19 cellular contexts compared by ENCODE assay signal in genomic region chr7:108291135-108291508, GRCh38.
DNase-seq lines count a peak whose midpoint lies in the region; ATAC-seq and TF ChIP-seq lines count a peak whose summit lies in the region.
"Had no signal": no experiment of that assay in that cellular context is flagged by ENCODE, and none has a peak within 500 bp of the region (broad histone marks: within the 10 kb centered on the region; RNA-seq: fewer than 3 reads in every experiment).

No MANE protein-coding gene starts in this region.

- H3K9ac ChIP-seq in smooth muscle cell (ENCODE audit: low read depth), result no peak overlapping the region
- H3K9ac ChIP-seq: BLaER1 had no signal

- H3K4me2 ChIP-seq in GM23338, result no peak overlapping the region
- H3K4me2 ChIP-seq in smooth muscle cell, result peak overlapping the region; percentile 56
- H3K4me2 ChIP-seq: BLaER1 had no signal

- H3K9me2 ChIP-seq in GM23338 (ENCODE audit: insufficient read depth), result no peaks in the 10 kb centered on the region

- no peak for DNase-seq in GM23338 (ENCODE audit: low spot score)
- no peak for DNase-seq in adrenal gland
- no peak for DNase-seq in glutamatergic neuron
- no peak for DNase-seq in smooth muscle cell (lab: John Stamatoyannopoulos, UW; ENCODE audit: unreplicated experiment)
- DNase-seq in HFFc6, result no peak
- no peak for DNase-seq in COLO829 (ENCODE audit: low spot score)
- no peak for DNase-seq in progenitor cell of endocrine pancreas (ENCODE audit: low spot score, unreplicated experiment)
- DNase-seq: CD8-positive, alpha-beta T cell; DND-41; MG63; NCI-H1092; NCI-H187 treated with DMSO at 0.1 percent for 48 hours; NCI-H2171; NCI-H446 treated with DMSO at 0.1 percent for 48 hours; NK-92 treated with Interleukin-12 subunit alpha and Interleukin-12 subunit beta, amount 100 ng/mL, for 24 hours; RPMI8226; SIG-M5 had no signal

- no peaks in the 10 kb centered on the region for H3K79me2 ChIP-seq in GM23338 (replicated peaks; ENCODE audit: insufficient read depth)
- no peaks in the 10 kb centered on the region for H3K79me2 ChIP-seq in smooth muscle cell (ENCODE audit: low read depth)

- 0 out of 2 replicates have a peak overlapping the region, but pooled peaks have one; percentile 58 for H3K27ac Mint-ChIP-seq in GM23338
- H3K27ac Mint-ChIP-seq in glutamatergic neuron (ENCODE audit: unreplicated experiment), result no peak overlapping the region
- H3K27ac Mint-ChIP-seq in HFFc6, result no peak overlapping the region
- H3K27ac Mint-ChIP-seq in progenitor cell of endocrine pancreas, result no peak overlapping the region
- H3K27ac Mint-ChIP-seq: CD8-positive, alpha-beta T cell had no signal

- TF ChIP-seq POLR2A in adrenal gland (IDR thresholded peaks at IDR 0.05), result no peak

- peaks cover 1% of the 10 kb centered on the region for H3K27me3 Mint-ChIP-seq in GM23338 (ENCODE audit: insufficient read depth, low read depth, poor library complexity)
- H3K27me3 Mint-ChIP-seq in glutamatergic neuron (ENCODE audit: unreplicated experiment), result no peaks in the 10 kb centered on the region
- H3K27me3 Mint-ChIP-seq in HFFc6 (ENCODE audit: insufficient read depth), result peaks cover 11% of the 10 kb centered on the region
- no peaks in the 10 kb centered on the region for H3K27me3 Mint-ChIP-seq in progenitor cell of endocrine pancreas

- no peaks in the 10 kb centered on the region for H3K36me3 ChIP-seq in GM23338 (ENCODE audit: insufficient read depth)
- H3K36me3 ChIP-seq in adrenal gland (replicated peaks in 1 of 2), result no peaks in the 10 kb centered on the region
- H3K36me3 ChIP-seq in smooth muscle cell (ENCODE audit: low read depth), result no peaks in the 10 kb centered on the region
- H3K36me3 ChIP-seq: BLaER1, MG63 had no signal

- H3K27ac ChIP-seq in GM23338 (ENCODE audit: low read depth), result no peak overlapping the region
- H3K27ac ChIP-seq in adrenal gland, result peak overlapping the region in 4 of 5 donors; percentile 20 to 58 (median 36)
- H3K27ac ChIP-seq in smooth muscle cell (ENCODE audit: low read depth), result no peak overlapping the region
- H3K27ac ChIP-seq: BLaER1 had no signal

- 33 to 49% (median 42%) methylated on average over 1 of the region's 1 CpG for WGBS in adrenal gland, 4 donors
- WGBS in smooth muscle cell (ENCODE audit: low lambda C conversion rate), result 91% methylated on average over 1 of the region's 1 CpG

- no peaks in the 10 kb centered on the region for H3K9me3 Mint-ChIP-seq in GM23338
- no peaks in the 10 kb centered on the region for H3K9me3 Mint-ChIP-seq in glutamatergic neuron (ENCODE audit: unreplicated experiment)
- H3K9me3 Mint-ChIP-seq in HFFc6, result no peaks in the 10 kb centered on the region
- H3K9me3 Mint-ChIP-seq in progenitor cell of endocrine pancreas (ENCODE audit: low read depth), result no peaks in the 10 kb centered on the region
- H3K9me3 Mint-ChIP-seq: CD8-positive, alpha-beta T cell had no signal

- no peak overlapping the region for H3K4me3 Mint-ChIP-seq in GM23338
- H3K4me3 Mint-ChIP-seq in glutamatergic neuron (ENCODE audit: unreplicated experiment), result peak overlapping the region; percentile 78
- H3K4me3 Mint-ChIP-seq in HFFc6, result no peak overlapping the region
- H3K4me3 Mint-ChIP-seq in progenitor cell of endocrine pancreas (ENCODE audit: low read depth), result no peak overlapping the region
- H3K4me3 Mint-ChIP-seq: CD8-positive, alpha-beta T cell had no signal

- H3K27me3 ChIP-seq in GM23338 (ENCODE audit: insufficient read depth), result no peaks in the 10 kb centered on the region
- H3K27me3 ChIP-seq in adrenal gland, result no peaks in the 10 kb centered on the region
- H3K27me3 ChIP-seq in smooth muscle cell (ENCODE audit: low read depth), result no peaks in the 10 kb centered on the region
- H3K27me3 ChIP-seq: BLaER1, MG63 had no signal

- H3F3A ChIP-seq in GM23338 (replicated peaks; ENCODE audit: low read depth) (no peaks in the 10 kb centered on the region), smooth muscle cell (ENCODE audit: low read depth) (peaks cover 11% of the 10 kb centered on the region)

- H3K9me3 ChIP-seq in adrenal gland (replicated peaks in 1 of 3), result no peaks in the 10 kb centered on the region
- H3K9me3 ChIP-seq in smooth muscle cell (replicated peaks; ENCODE audit: low read depth), result no peaks in the 10 kb centered on the region
- H3K9me3 ChIP-seq: BLaER1, MG63 had no signal

- TF ChIP-seq CTCF in GM23338 (conservative IDR thresholded peaks at IDR 0.05; ENCODE audit: low read depth in 2 of 2) (no peak), adrenal gland (IDR thresholded peaks at IDR 0.05) (no peak), glutamatergic neuron (IDR thresholded peaks at IDR 0.05; ENCODE audit: partially characterized antibody, unreplicated experiment) (no peak), smooth muscle cell (IDR thresholded peaks at IDR 0.05; ENCODE audit: borderline replicate concordance, insufficient read depth, poor library complexity, severe bottlenecking) (no peak), HFFc6 (IDR thresholded peaks at IDR 0.05) (no peak), progenitor cell of endocrine pancreas (IDR thresholded peaks at IDR 0.05; ENCODE audit: unreplicated experiment) (no peak)

- H3K4me1 ChIP-seq in GM23338 (ENCODE audit: insufficient read depth), result peaks cover 12% of the 10 kb centered on the region
- peaks cover 4 to 43% of the 10 kb centered on the region in 2 donors for H3K4me1 ChIP-seq in adrenal gland (replicated peaks in 1 of 2)
- H3K4me1 ChIP-seq in smooth muscle cell (ENCODE audit: low read depth), result peaks cover 61% of the 10 kb centered on the region

- H3K36me3 Mint-ChIP-seq in GM23338 (ENCODE audit: low read depth) (no peaks in the 10 kb centered on the region), glutamatergic neuron (ENCODE audit: unreplicated experiment) (no peaks in the 10 kb centered on the region), HFFc6 (ENCODE audit: low read depth) (no peaks in the 10 kb centered on the region), progenitor cell of endocrine pancreas (ENCODE audit: insufficient read depth) (no peaks in the 10 kb centered on the region)

- ATAC-seq in GM23338 (no peak), GM18870 (IDR thresholded peaks at IDR 0.05; ENCODE audit: unreplicated experiment) (no peak)
- ATAC-seq: CD8-positive, alpha-beta T cell had no signal

- H3K4me1 Mint-ChIP-seq in GM23338 (peaks cover 14% of the 10 kb centered on the region), glutamatergic neuron (ENCODE audit: low read depth, unreplicated experiment) (peaks cover 32% of the 10 kb centered on the region), HFFc6 (ENCODE audit: low read depth) (peaks cover 15% of the 10 kb centered on the region), progenitor cell of endocrine pancreas (ENCODE audit: low read depth) (peaks cover 21% of the 10 kb centered on the region)

- H2AFZ ChIP-seq in GM23338 (no peak overlapping the region), smooth muscle cell (ENCODE audit: low read depth) (peak overlapping the region; percentile 50)

- H3K4me3 ChIP-seq in GM23338, result no peak overlapping the region
- H3K4me3 ChIP-seq in adrenal gland, result no peak overlapping the region
- peak overlapping the region; percentile 4 for H3K4me3 ChIP-seq in smooth muscle cell
- H3K4me3 ChIP-seq: BLaER1, MG63 had no signal

- intact Hi-C loops in adrenal gland (cut with DNase I), result no loop called here

- H4K20me1 ChIP-seq in GM23338 (replicated peaks; ENCODE audit: insufficient read depth) (no peaks in the 10 kb centered on the region), smooth muscle cell (ENCODE audit: low read depth) (no peaks in the 10 kb centered on the region)
- H4K20me1 ChIP-seq: BLaER1 had no signal

TF ChIP-seq in GM23338, 12 proteins besides CTCF, POLR2A, EP300 and RAD21 (continues in another document):
- TF ChIP-seq CREB1 (CRISPR knock-in tag; IDR thresholded peaks at IDR 0.05; ENCODE audit: low read depth) (no peak), EZH2phosphoT487 (IDR thresholded peaks at IDR 0.05; ENCODE audit: unreplicated experiment) (no peak), ZNF331 (CRISPR knock-in tag; IDR thresholded peaks at IDR 0.05; ENCODE audit: low read depth) (no peak), JUNB (IDR thresholded peaks at IDR 0.05; ENCODE audit: unreplicated experiment) (no peak), REST (IDR thresholded peaks at IDR 0.05; ENCODE audit: unreplicated experiment) (no peak)

Comparison
In these comparisons a context has a peak if more than half of its experiments do, and no peak if none do; other contexts are left out.
1. H3K27ac ChIP-seq: peak in adrenal gland (4 of 5); none in GM23338 (single experiment) and smooth muscle cell (single experiment).